20 cellular contexts compared by ENCODE assay signal in the genomic region with DNA sequence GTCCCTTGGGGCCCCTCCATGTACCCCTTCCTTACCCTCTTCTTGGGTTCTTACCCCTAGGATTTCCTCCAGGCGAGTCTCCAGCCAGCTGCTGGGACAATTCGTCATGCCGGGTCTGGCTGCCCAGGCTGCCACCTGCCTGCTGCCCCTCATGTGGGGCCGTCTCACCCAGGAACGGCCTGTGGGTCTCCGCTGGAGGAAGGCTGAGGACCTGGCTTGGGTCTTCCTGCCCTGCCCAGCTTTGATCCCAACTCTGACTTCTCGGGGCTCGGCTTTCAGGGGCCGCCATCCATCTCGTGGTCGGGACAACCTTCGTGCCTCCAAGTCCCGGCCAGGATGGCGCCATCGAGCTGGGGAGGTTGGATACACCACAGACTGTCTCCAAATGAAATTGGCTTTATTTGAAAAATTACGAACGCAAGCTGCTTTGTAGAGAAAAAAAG. TPM values are rescaled to one million over a fixed set of nuclear protein-coding genes. Genes with fewer than 3 reads are reported as not detected.
"Had no signal": no experiment of that assay in that cellular context is flagged by ENCODE, and none has a peak within 500 bp of the region (broad histone marks: within the 10 kb centered on the region; RNA-seq: fewer than 3 reads in every experiment).

No MANE protein-coding gene starts in this region.

- H3K4me3 ChIP-seq: right lobe of liver had no signal

- H3K27ac ChIP-seq: right lobe of liver had no signal

- H3K4me1 ChIP-seq: right lobe of liver had no signal

- H3K36me3 ChIP-seq: right lobe of liver had no signal

- FAIRE-seq: frontal cortex, islet of Langerhans, TTC549 had no signal

- H3K9me3 ChIP-seq: right lobe of liver had no signal

- DNase-seq: activated B cell treated with CpG ODN at 0.5 μM for 24 hours; activated CD4-positive, alpha-beta T cell treated with anti-CD3 and anti-CD28 coated beads for 48 hours; activated CD8-positive, alpha-beta memory T cell treated with anti-CD3 and anti-CD28 coated beads, Interleukin-2, amount 50 U/mL, for 4 hours; activated CD8-positive, alpha-beta T cell treated with anti-CD3 and anti-CD28 coated beads, Interleukin-2, amount 10 ng/mL, durations not matched to agents 7 days and 5 days; activated effector memory CD4-positive, alpha-beta T cell treated with anti-CD3 and anti-CD28 coated beads, Interleukin-2, amount 50 U/mL, for 16 hours; activated T-cell treated with anti-CD3 and anti-CD28 coated beads, Interleukin-2, amount 50 U/mL, for 48 hours; cortex of kidney; effector CD8-positive, alpha-beta T cell; mammary epithelial cell; occipital lobe; right lobe of liver; substantia nigra; SW 1271; trophoblast cell had no signal

- H3K27me3 ChIP-seq: right lobe of liver had no signal

RNA-seq across cellular contexts. Expression of a gene that starts 38.1 kb away (rescaled TPM):
- total RNA-seq: activated B cell treated with CpG ODN at 0.5 μM for 24 hours; activated CD8-positive, alpha-beta T cell treated with anti-CD3 and anti-CD28 coated beads, Interleukin-2, amount 10 ng/mL, durations not matched to agents 7 days and 5 days; activated naive CD4-positive, alpha-beta T cell treated with anti-CD3 and anti-CD28 coated beads, Interleukin-2, amount 50 U/mL, for 72 hours; natural killer cell treated with Interleukin-12 subunit alpha and Interleukin-12 subunit beta and Interleukin-15 and Interleukin-18, amount 100 ng/mL, for 72 hours; occipital lobe; T-helper 2 cell treated with Interferon-gamma antibody and Interleukin-4, amounts not matched to agents 100 ng/mL and 5 ng/mL, for 36 hours had no signal
